18 cellular contexts compared by ENCODE assay signal in the genomic region with DNA sequence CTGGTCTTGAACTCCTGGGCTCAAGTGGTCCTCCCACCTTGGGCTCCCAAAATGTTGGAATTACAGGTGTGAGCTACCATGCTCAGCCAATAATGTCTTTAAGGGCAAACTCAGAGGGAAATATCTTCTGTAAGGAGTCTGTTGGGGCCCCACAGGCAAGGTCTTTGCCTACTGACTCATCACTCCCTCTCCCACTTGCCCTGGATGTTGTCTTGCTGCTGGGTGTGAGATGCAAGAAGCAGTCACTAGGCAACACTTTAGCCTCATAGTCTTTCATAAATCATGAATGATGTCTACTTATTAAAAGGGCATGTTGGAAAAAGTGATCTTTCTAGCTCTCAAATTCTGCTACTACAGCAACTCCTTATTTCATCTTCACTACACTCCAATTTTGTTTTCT. TPM values are rescaled to one million over a fixed set of nuclear protein-coding genes. Genes with fewer than 3 reads are reported as not detected.
"Had no signal": no experiment of that assay in that cellular context is flagged by ENCODE, and none has a peak within 500 bp of the region (broad histone marks: within the 10 kb centered on the region; RNA-seq: fewer than 3 reads in every experiment).

No MANE protein-coding gene starts in this region.

- H3K4me1 ChIP-seq: body of pancreas, prostate gland had no signal

- H3K4me3 ChIP-seq: body of pancreas, heart left ventricle, left ventricle myocardium inferior, ovary, prostate gland had no signal

- DNase-seq: activated CD4-positive, alpha-beta memory T cell treated with anti-CD3 and anti-CD28 coated beads, Interleukin-2, amount 10 ng/mL, durations not matched to agents 7 days and 5 days; activated CD4-positive, alpha-beta T cell treated with anti-CD3 and anti-CD28 coated beads, Interleukin-2, amount 10 ng/mL, durations not matched to agents 24 days and 14 days; activated gamma-delta T cell treated with Interleukin-2 at 50 U/mL for 16 hours; activated T-cell treated with anti-CD3 and anti-CD28 coated beads for 4 hours; anterior cingulate cortex; body of pancreas; effector CD8-positive, alpha-beta T cell; heart left ventricle; left ventricle myocardium inferior; ovary; right cardiac atrium; stimulated activated CD4-positive, alpha-beta T cell treated with anti-CD3 and anti-CD28 coated beads, Interleukin-4, amount 100 ng/mL, for 24 hours; stimulated activated naive CD4-positive, alpha-beta T cell treated with Interleukin-2 at 50 U/mL for 16 hours; SW 1271; T-helper 17 cell had no signal

- H3K27ac ChIP-seq: body of pancreas, heart left ventricle, left ventricle myocardium inferior, neutrophil, ovary, prostate gland had no signal

- H3K9me3 ChIP-seq: body of pancreas, neutrophil, ovary, prostate gland had no signal

- H3K27me3 ChIP-seq: body of pancreas, heart left ventricle, neutrophil, ovary had no signal

- ATAC-seq: body of pancreas, esophagus mucosa, heart left ventricle, right cardiac atrium, T-helper 17 cell had no signal

- H3K36me3 ChIP-seq: heart left ventricle, left ventricle myocardium inferior, neutrophil, ovary, prostate gland had no signal

RNA-seq across cellular contexts. Expression of gene SLC10A2, which starts 34.6 kb away (rescaled TPM):
- polyA plus RNA-seq: heart left ventricle, ovary, right cardiac atrium had no signal
